Comparison of ENCODE assay signal across 2 cellular contexts in the genomic region with DNA sequence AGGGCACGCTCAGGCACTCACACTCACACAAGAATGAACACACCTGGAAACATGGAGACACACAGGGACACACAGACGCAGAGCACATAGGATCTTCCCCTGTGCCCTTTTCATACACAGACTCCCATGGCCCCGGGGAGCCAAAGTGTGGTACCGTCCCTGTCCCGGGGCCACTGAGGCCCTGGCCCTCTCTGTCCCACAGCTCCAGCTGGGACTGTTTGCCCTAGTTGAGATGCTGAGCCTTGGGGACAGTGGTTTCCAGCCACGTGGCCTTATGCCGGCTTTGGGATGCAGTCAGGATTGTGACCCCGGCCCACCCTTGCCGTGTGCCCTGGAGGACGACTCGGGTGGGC.
TF ChIP-seq lines count a peak whose summit lies in the region.

No MANE protein-coding gene starts in this region.

TF ChIP-seq in SK-N-SH, 30 proteins besides CTCF, POLR2A, EP300 and RAD21 (continued from another document):
- no peak for TF ChIP-seq EZH2phosphoT487 (IDR thresholded peaks at IDR 0.05; ENCODE audit: borderline replicate concordance, low read depth)
- TF ChIP-seq, protein P1, sequence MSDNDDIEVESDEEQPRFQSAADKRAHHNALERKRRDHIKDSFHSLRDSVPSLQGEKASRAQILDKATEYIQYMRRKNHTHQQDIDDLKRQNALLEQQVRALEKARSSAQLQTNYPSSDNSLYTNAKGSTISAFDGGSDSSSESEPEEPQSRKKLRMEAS (IDR thresholded peaks at IDR 0.05; ENCODE audit: low read depth): no peak
- TF ChIP-seq GATA2 (CRISPR knock-in tag; IDR thresholded peaks at IDR 0.05): no peak

TF ChIP-seq in SK-N-SH treated with all-trans-retinoic acid at 6 μM for 48 hours, 23 proteins besides CTCF, POLR2A, EP300 and RAD21 (continued from another document):
- TF ChIP-seq, protein P2, sequence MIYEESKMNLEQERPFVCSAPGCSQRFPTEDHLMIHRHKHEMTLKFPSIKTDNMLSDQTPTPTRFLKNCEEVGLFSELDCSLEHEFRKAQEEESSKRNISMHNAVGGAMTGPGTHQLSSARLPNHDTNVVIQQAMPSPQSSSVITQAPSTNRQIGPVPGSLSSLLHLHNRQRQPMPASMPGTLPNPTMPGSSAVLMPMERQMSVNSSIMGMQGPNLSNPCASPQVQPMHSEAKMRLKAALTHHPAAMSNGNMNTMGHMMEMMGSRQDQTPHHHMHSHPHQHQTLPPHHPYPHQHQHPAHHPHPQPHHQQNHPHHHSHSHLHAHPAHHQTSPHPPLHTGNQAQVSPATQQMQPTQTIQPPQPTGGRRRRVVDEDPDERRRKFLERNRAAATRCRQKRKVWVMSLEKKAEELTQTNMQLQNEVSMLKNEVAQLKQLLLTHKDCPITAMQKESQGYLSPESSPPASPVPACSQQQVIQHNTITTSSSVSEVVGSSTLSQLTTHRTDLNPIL (CRISPR knock-in tag; IDR thresholded peaks at IDR 0.05; ENCODE audit: low read depth): no peak
- TF ChIP-seq ESRRG (CRISPR knock-in tag; IDR thresholded peaks at IDR 0.05): no peak
- no peak for TF ChIP-seq ZNF8 (CRISPR knock-in tag; IDR thresholded peaks at IDR 0.05)
- no peak for TF ChIP-seq ARNTL (CRISPR knock-in tag; IDR thresholded peaks at IDR 0.05; ENCODE audit: borderline replicate concordance, low read depth)
- TF ChIP-seq, protein P3, sequence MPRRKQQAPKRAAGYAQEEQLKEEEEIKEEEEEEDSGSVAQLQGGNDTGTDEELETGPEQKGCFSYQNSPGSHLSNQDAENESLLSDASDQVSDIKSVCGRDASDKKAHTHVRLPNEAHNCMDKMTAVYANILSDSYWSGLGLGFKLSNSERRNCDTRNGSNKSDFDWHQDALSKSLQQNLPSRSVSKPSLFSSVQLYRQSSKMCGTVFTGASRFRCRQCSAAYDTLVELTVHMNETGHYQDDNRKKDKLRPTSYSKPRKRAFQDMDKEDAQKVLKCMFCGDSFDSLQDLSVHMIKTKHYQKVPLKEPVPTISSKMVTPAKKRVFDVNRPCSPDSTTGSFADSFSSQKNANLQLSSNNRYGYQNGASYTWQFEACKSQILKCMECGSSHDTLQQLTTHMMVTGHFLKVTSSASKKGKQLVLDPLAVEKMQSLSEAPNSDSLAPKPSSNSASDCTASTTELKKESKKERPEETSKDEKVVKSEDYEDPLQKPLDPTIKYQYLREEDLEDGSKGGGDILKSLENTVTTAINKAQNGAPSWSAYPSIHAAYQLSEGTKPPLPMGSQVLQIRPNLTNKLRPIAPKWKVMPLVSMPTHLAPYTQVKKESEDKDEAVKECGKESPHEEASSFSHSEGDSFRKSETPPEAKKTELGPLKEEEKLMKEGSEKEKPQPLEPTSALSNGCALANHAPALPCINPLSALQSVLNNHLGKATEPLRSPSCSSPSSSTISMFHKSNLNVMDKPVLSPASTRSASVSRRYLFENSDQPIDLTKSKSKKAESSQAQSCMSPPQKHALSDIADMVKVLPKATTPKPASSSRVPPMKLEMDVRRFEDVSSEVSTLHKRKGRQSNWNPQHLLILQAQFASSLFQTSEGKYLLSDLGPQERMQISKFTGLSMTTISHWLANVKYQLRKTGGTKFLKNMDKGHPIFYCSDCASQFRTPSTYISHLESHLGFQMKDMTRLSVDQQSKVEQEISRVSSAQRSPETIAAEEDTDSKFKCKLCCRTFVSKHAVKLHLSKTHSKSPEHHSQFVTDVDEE (CRISPR knock-in tag; IDR thresholded peaks at IDR 0.05): no peak
